In genomic region chr16:84513111-84514065, GRCh38 we compare ENCODE assay signal across 11 cellular contexts. TPM values are rescaled to one million over a fixed set of nuclear protein-coding genes. Genes with fewer than 3 reads are reported as not detected.
DNase-seq lines count a peak whose midpoint lies in the region; TF ChIP-seq lines count a peak whose summit lies in the region.
"Had no signal": no experiment of that assay in that cellular context is flagged by ENCODE, and none has a peak within 500 bp of the region (broad histone marks: within the 10 kb centered on the region; RNA-seq: fewer than 3 reads in every experiment).

No MANE protein-coding gene starts in this region.

- no peaks in the 10 kb centered on the region for H3K36me3 Mint-ChIP-seq in activated naive CD4-positive, alpha-beta T cell treated with anti-CD3 and anti-CD28 coated beads for 36 hours (ENCODE audit: low read depth)

- no peaks in the 10 kb centered on the region for H3K27me3 ChIP-seq in WERI-Rb-1 (ENCODE audit: insufficient read depth, low read depth, severe bottlenecking)
- H3K27me3 ChIP-seq in thymus (ENCODE audit: control insufficient read depth, insufficient read depth) = no peaks in the 10 kb centered on the region
- H3K27me3 ChIP-seq: BLaER1 had no signal

- H3K9me3 Mint-ChIP-seq in activated naive CD4-positive, alpha-beta T cell treated with anti-CD3 and anti-CD28 coated beads for 36 hours = no peaks in the 10 kb centered on the region

- H3K27ac ChIP-seq in WERI-Rb-1 = peak overlapping the region; percentile 54
- peak overlapping the region; percentile 98 for H3K27ac ChIP-seq in thymus (ENCODE audit: low read depth)

- DNase-seq in activated naive CD4-positive, alpha-beta T cell treated with anti-CD3 and anti-CD28 coated beads for 36 hours = no peak
- no peak for DNase-seq in activated naive CD4-positive, alpha-beta T cell (lab: John Stamatoyannopoulos, UW)
- DNase-seq in WERI-Rb-1 (peak; percentile 34), fibroblast of peridontal ligament (ENCODE audit: extremely low read depth) (peak; percentile 39), NCI-H526 (lab: John Stamatoyannopoulos, UW) (no peak), NCI-H2171 (lab: John Stamatoyannopoulos, UW) (no peak), hypothalamus (lab: John Stamatoyannopoulos, UW) (no peak)
- DNase-seq: NCI-H345; stimulated activated CD4-positive, alpha-beta T cell treated with anti-CD3 and anti-CD28 coated beads, Interleukin-12 subunit alpha, Interleukin-12 subunit beta, amount 100 ng/mL, for 4 hours had no signal

- peaks cover 16% of the 10 kb centered on the region for H3K4me1 ChIP-seq in thymus (ENCODE audit: control insufficient read depth, insufficient read depth, low read length)

- H3K4me3 ChIP-seq in WERI-Rb-1 (ENCODE audit: low read depth, low read length) (no peak overlapping the region), thymus (ENCODE audit: low read length) (no peak overlapping the region)
- H3K4me3 ChIP-seq: BLaER1 had no signal

- H3K27ac Mint-ChIP-seq in activated naive CD4-positive, alpha-beta T cell treated with anti-CD3 and anti-CD28 coated beads for 36 hours = peak overlapping the region; percentile 95

- no peak for TF ChIP-seq CTCF in WERI-Rb-1 (IDR thresholded peaks at IDR 0.05; ENCODE audit: low read depth, low read length)

- no peaks in the 10 kb centered on the region for H3K9me3 ChIP-seq in WERI-Rb-1 (ENCODE audit: severe bottlenecking)
- H3K9me3 ChIP-seq in thymus (ENCODE audit: control insufficient read depth) = no peaks in the 10 kb centered on the region
- H3K9me3 ChIP-seq: BLaER1 had no signal

- no peak overlapping the region for H3K4me3 Mint-ChIP-seq in activated naive CD4-positive, alpha-beta T cell treated with anti-CD3 and anti-CD28 coated beads for 36 hours

- intact Hi-C loops in activated naive CD4-positive, alpha-beta T cell treated with anti-CD3 and anti-CD28 coated beads for 36 hours (cut with micrococcal nuclease) = loop anchor here (1.0 to 5.0 kb wide), 3 partner anchors 7 to 239 kb away; no protein-coding TSS in a partner anchor

- 88% methylated on average over 23 of the region's 23 CpGs for WGBS in thymus

- H3K27me3 Mint-ChIP-seq in activated naive CD4-positive, alpha-beta T cell treated with anti-CD3 and anti-CD28 coated beads for 36 hours (ENCODE audit: low read depth) = no peaks in the 10 kb centered on the region

- H3K36me3 ChIP-seq in WERI-Rb-1 = no peaks in the 10 kb centered on the region
- no peaks in the 10 kb centered on the region for H3K36me3 ChIP-seq in thymus (ENCODE audit: control insufficient read depth, insufficient read depth)
- H3K36me3 ChIP-seq: BLaER1 had no signal

- CTCF ChIA-PET in activated naive CD4-positive, alpha-beta T cell treated with anti-CD3 and anti-CD28 coated beads for 36 hours (lab: Charles Lee) = interaction anchor here (0.6 to 8.0 kb wide), 10 partner anchors 9 to 225 kb away, joined by 3 to 141 read pairs (median 4); partner anchors contain the start of genes COTL1 and MEAK7

- peaks cover 60% of the 10 kb centered on the region for H3K4me1 Mint-ChIP-seq in activated naive CD4-positive, alpha-beta T cell treated with anti-CD3 and anti-CD28 coated beads for 36 hours (ENCODE audit: low read depth)

RNA-seq across cellular contexts. Expression of gene MEAK7, which starts 8.9 kb away (rescaled TPM):
- total RNA-seq in activated naive CD4-positive, alpha-beta T cell treated with anti-CD3 and anti-CD28 coated beads for 36 hours = 1 to 10 TPM; 6.3 to 7.0 TPM
- polyA plus RNA-seq in thymus = 4.4 TPM

Comparison
In these comparisons a context has a peak if more than half of its experiments do, and no peak if none do; other contexts are left out.
1. DNase-seq: peak in WERI-Rb-1 (single experiment) and fibroblast of peridontal ligament (single experiment); none in activated naive CD4-positive, alpha-beta T cell treated with anti-CD3 and anti-CD28 coated beads for 36 hours (single experiment), activated naive CD4-positive, alpha-beta T cell (0 of 4), NCI-H526 (0 of 2), NCI-H2171 (single experiment) and hypothalamus (0 of 51).